Comparison of ENCODE assay signal across 29 cellular contexts in the genomic region with DNA sequence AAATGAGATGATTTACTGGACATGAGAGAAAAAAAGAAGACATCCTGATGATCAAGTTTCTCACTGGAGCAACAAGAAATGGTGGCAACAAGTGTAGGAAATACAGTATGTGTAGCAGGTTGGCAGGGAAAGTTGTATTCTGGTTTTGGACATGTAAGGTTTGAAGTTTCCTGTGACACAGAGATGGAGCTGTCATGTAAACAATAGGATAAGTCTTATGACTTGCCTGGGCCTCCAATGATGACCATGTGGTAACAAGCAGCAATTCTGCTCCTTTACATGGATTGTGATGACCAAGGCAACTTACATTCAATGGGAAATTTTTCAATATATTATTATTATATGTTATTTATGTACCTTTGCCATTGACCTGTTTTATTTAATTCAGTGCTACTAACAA.
"Had no signal": no experiment of that assay in that cellular context is flagged by ENCODE, and none has a peak within 500 bp of the region (broad histone marks: within the 10 kb centered on the region; RNA-seq: fewer than 3 reads in every experiment).

No MANE protein-coding gene starts in this region.

- H3K4me1 Mint-ChIP-seq: activated B cell treated with CpG ODN at 0.5 μM for 24 hours; activated naive CD4-positive, alpha-beta T cell treated with anti-CD3 and anti-CD28 coated beads, Interleukin-2, amount 10 ng/mL, durations not matched to agents 7 days and 5 days had no signal

- H3K4me3 Mint-ChIP-seq: activated B cell treated with CpG ODN at 0.5 μM for 24 hours; activated CD8-positive, alpha-beta T cell treated with anti-CD3 and anti-CD28 coated beads for 36 hours; activated naive CD4-positive, alpha-beta T cell treated with anti-CD3 and anti-CD28 coated beads, Interleukin-2, amount 10 ng/mL, durations not matched to agents 7 days and 5 days; activated naive CD8-positive, alpha-beta T cell treated with anti-CD3 and anti-CD28 coated beads, Interleukin-2, amount 10 ng/mL, durations not matched to agents 7 days and 5 days; activated T-cell treated with anti-CD3 and anti-CD28 coated beads, Interleukin-2, amount 50 U/mL, for 72 hours; brain; T-helper 17 cell; T-helper 2 cell treated with Interferon-gamma antibody and Interleukin-4, amounts not matched to agents 5 μg/mL and 100 μg/mL, for 36 hours had no signal

- H3K27me3 Mint-ChIP-seq: activated B cell treated with CpG ODN at 0.5 μM for 24 hours; activated CD8-positive, alpha-beta T cell treated with anti-CD3 and anti-CD28 coated beads for 36 hours; activated naive CD4-positive, alpha-beta T cell treated with anti-CD3 and anti-CD28 coated beads, Interleukin-2, amount 10 ng/mL, durations not matched to agents 7 days and 5 days; activated naive CD8-positive, alpha-beta T cell treated with anti-CD3 and anti-CD28 coated beads, Interleukin-2, amount 10 ng/mL, durations not matched to agents 7 days and 5 days; brain; T-helper 17 cell had no signal

- H3K4me3 ChIP-seq: ascending aorta, breast epithelium, cardiac muscle cell, esophagus squamous epithelium had no signal

- H3K4me1 ChIP-seq: ascending aorta, breast epithelium, esophagus squamous epithelium had no signal

- ATAC-seq: activated CD4-positive, CD25-positive, alpha-beta regulatory T cell treated with anti-CD3 and anti-CD28 coated beads, Interleukin-2, amount 50 U/mL, for 24 hours; activated CD8-positive, alpha-beta T cell treated with anti-CD3 and anti-CD28 coated beads for 36 hours; activated naive CD4-positive, alpha-beta T cell treated with anti-CD3 and anti-CD28 coated beads, Interleukin-2, amount 50 U/mL, for 72 hours; activated T-cell treated with anti-CD3 and anti-CD28 coated beads, Interleukin-2, amount 50 U/mL, for 72 hours; T-helper 17 cell had no signal

- H3K27me3 ChIP-seq: ascending aorta, breast epithelium, cardiac muscle cell, esophagus squamous epithelium had no signal

- H3K27ac ChIP-seq: ascending aorta, breast epithelium, cardiac muscle cell, epithelial cell of prostate, esophagus squamous epithelium, WERI-Rb-1 had no signal

- H3K36me3 ChIP-seq: breast epithelium had no signal

- H3K27ac Mint-ChIP-seq: activated B cell treated with CpG ODN at 0.5 μM for 24 hours; activated CD8-positive, alpha-beta T cell treated with anti-CD3 and anti-CD28 coated beads for 36 hours; activated naive CD4-positive, alpha-beta T cell treated with anti-CD3 and anti-CD28 coated beads, Interleukin-2, amount 10 ng/mL, durations not matched to agents 7 days and 5 days; activated naive CD4-positive, alpha-beta T cell treated with anti-CD3 and anti-CD28 coated beads, Interleukin-2, amount 50 U/mL, for 72 hours; activated naive CD8-positive, alpha-beta T cell treated with anti-CD3 and anti-CD28 coated beads, Interleukin-2, amount 10 ng/mL, durations not matched to agents 7 days and 5 days; activated T-cell treated with anti-CD3 and anti-CD28 coated beads, Interleukin-2, amount 50 U/mL, for 72 hours; brain; T-helper 2 cell treated with Interferon-gamma antibody and Interleukin-4, amounts not matched to agents 5 μg/mL and 100 μg/mL, for 36 hours had no signal

- H3K9me3 ChIP-seq: ascending aorta, breast epithelium, esophagus squamous epithelium had no signal

- DNase-seq: activated B cell treated with CpG ODN at 0.5 μM for 24 hours; activated CD4-positive, alpha-beta T cell treated with anti-CD3 and anti-CD28 coated beads for 48 hours; activated CD4-positive, alpha-beta T cell treated with anti-CD3 and anti-CD28 coated beads, Interleukin-2, amount 50 U/mL, for 1 hour; activated CD4-positive, alpha-beta T cell treated with anti-CD3 and anti-CD28 coated beads, Interleukin-2, amount 50 U/mL, for 48 hours; activated CD8-positive, alpha-beta memory T cell treated with anti-CD3 and anti-CD28 coated beads for 24 hours; activated CD8-positive, alpha-beta T cell treated with anti-CD3 and anti-CD28 coated beads for 36 hours; activated gamma-delta T cell; activated naive CD4-positive, alpha-beta T cell; activated naive CD4-positive, alpha-beta T cell treated with anti-CD3 and anti-CD28 coated beads, Interleukin-2, amount 10 ng/mL, durations not matched to agents 7 days and 5 days; activated naive CD8-positive, alpha-beta T cell treated with anti-CD3 and anti-CD28 coated beads, Interleukin-2, amount 10 ng/mL, durations not matched to agents 7 days and 5 days; activated T-cell treated with anti-CD3 and anti-CD28 coated beads, Interleukin-2, amount 50 U/mL, for 72 hours; cortex of kidney; effector CD8-positive, alpha-beta T cell; esophagus squamous epithelium; foreskin melanocyte; head of caudate nucleus; SW 1271; T-helper 1 cell; T-helper 17 cell; T1000; WERI-Rb-1 had no signal

- H3K9me3 Mint-ChIP-seq: activated B cell treated with CpG ODN at 0.5 μM for 24 hours; activated CD8-positive, alpha-beta T cell treated with anti-CD3 and anti-CD28 coated beads for 36 hours; activated naive CD4-positive, alpha-beta T cell treated with anti-CD3 and anti-CD28 coated beads, Interleukin-2, amount 10 ng/mL, durations not matched to agents 7 days and 5 days; activated naive CD4-positive, alpha-beta T cell treated with anti-CD3 and anti-CD28 coated beads, Interleukin-2, amount 50 U/mL, for 72 hours; activated naive CD8-positive, alpha-beta T cell treated with anti-CD3 and anti-CD28 coated beads, Interleukin-2, amount 10 ng/mL, durations not matched to agents 7 days and 5 days; activated T-cell treated with anti-CD3 and anti-CD28 coated beads, Interleukin-2, amount 50 U/mL, for 72 hours; brain; T-helper 2 cell treated with Interferon-gamma antibody and Interleukin-4, amounts not matched to agents 5 μg/mL and 100 μg/mL, for 36 hours had no signal
